ENCODE assay signal across 19 cellular contexts in the genomic region with DNA sequence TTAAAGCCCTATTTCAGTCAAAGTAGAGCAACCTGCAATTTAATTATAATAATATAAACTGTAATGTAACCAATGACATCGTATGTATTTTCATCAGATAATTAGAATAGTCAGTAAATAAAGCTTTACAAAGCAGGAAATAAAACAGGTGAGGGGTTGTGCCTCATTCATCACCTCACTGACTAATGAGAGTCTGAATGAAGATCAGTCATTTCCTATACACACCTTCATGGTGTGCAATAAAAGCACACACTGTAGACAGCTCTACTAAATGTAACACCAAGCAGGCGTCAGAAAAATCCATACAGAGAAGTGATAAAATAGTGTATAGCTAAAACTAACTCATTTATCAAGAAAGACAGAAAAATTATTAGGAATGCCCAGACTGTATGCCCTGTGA.
"Had no signal": no experiment of that assay in that cellular context is flagged by ENCODE, and none has a peak within 500 bp of the region (broad histone marks: within the 10 kb centered on the region; RNA-seq: fewer than 3 reads in every experiment).

No MANE protein-coding gene starts in this region.

- FAIRE-seq: endometrium had no signal

- H3K27ac ChIP-seq: coronary artery, epithelial cell of prostate, esophagus muscularis mucosa, left ventricle myocardium inferior, lower lobe of right lung, neural progenitor cell, ovary had no signal

- H2AFZ ChIP-seq: neural progenitor cell had no signal

- DNase-seq: effector CD4-positive, alpha-beta T cell; immature natural killer cell; kidney; left cardiac atrium; left ventricle myocardium inferior; lower lobe of right lung; nucleus accumbens; ovary; right cardiac atrium; stimulated activated CD4-positive, alpha-beta T cell treated with anti-CD3 and anti-CD28 coated beads, Interleukin-2, amount 100 ng/mL, for 48 hours; stimulated activated naive CD4-positive, alpha-beta T cell treated with Interleukin-2 at 50 U/mL for 16 hours; trophoblast cell had no signal

- H3K27me3 ChIP-seq: esophagus muscularis mucosa, neural progenitor cell, ovary had no signal

- H3K36me3 ChIP-seq: neural progenitor cell, ovary had no signal

- H3K4me2 ChIP-seq: neural progenitor cell, smooth muscle cell had no signal

- H3K9me3 ChIP-seq: esophagus muscularis mucosa, left ventricle myocardium inferior, lower lobe of right lung, ovary had no signal

- ATAC-seq: left cardiac atrium; lower lobe of right lung; natural killer cell treated with Interleukin-12 subunit alpha and Interleukin-12 subunit beta and Interleukin-15 and Interleukin-18, amount 100 ng/mL, for 72 hours; right cardiac atrium had no signal

- H3K9ac ChIP-seq: neural progenitor cell had no signal

- H3K4me3 ChIP-seq: coronary artery, esophagus muscularis mucosa, left ventricle myocardium inferior, lower lobe of right lung, neural progenitor cell, ovary, smooth muscle cell had no signal
